24 cellular contexts compared by ENCODE assay signal in the genomic region with DNA sequence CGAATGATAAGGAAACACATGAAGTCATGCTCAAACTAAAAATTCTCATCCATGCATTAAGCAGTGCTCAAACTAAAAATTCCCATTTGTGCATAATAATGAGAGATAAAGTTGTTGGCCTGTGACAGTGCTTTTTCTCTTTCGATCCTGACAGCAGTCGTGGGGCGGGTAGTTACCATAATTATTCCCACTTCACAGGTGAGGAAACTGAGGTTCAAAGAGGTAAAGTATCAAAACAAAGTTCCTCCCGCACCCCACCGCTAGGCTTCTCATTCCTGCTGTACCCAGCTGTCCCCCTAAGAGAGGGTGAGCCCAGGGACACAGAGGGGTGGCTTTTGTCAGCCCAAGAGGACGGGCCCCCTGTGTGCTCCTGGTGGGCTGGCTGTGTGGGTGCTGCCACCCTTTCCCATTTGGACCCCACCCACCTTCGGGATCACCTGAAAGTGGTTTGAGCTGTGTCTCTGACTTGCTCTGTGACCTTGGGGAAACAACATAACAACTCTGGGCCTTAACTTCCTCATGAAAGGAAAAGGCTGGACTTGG.
"Had no signal": no experiment of that assay in that cellular context is flagged by ENCODE, and none has a peak within 500 bp of the region (broad histone marks: within the 10 kb centered on the region; RNA-seq: fewer than 3 reads in every experiment).

No MANE protein-coding gene starts in this region.

- H3K9me3 ChIP-seq: ascending aorta, body of pancreas, SJSA1 had no signal

- H3K27ac ChIP-seq: ascending aorta, body of pancreas, SJSA1 had no signal

- DNase-seq: activated CD4-positive, alpha-beta memory T cell treated with anti-CD3 and anti-CD28 coated beads for 36 hours; activated CD4-positive, alpha-beta T cell treated with anti-CD3 and anti-CD28 coated beads for 1 hour; activated CD4-positive, alpha-beta T cell treated with anti-CD3 and anti-CD28 coated beads, Interleukin-2, amount 10 ng/mL, durations not matched to agents 7 days and 5 days; activated naive CD4-positive, alpha-beta T cell; activated naive CD8-positive, alpha-beta T cell treated with anti-CD3 and anti-CD28 coated beads, Interleukin-2, amount 50 U/mL, for 24 hours; activated T-cell treated with anti-CD3 and anti-CD28 coated beads, Interleukin-2, amount 50 U/mL, for 72 hours; amniotic stem cell; body of pancreas; central memory CD4-positive, alpha-beta T cell; Karpas-422; MM.1S; NCI-H1105; NCI-H1436; NCI-H1694 treated with DMSO at 0.1 percent for 48 hours; NCI-H2029 treated with DMSO at 0.1 percent for 48 hours; NCI-H345; NCI-H524; PC-3; SHP77; SW 1271 had no signal

- H3K27me3 ChIP-seq: ascending aorta, body of pancreas, SJSA1 had no signal

- H3K4me1 ChIP-seq: ascending aorta, body of pancreas, SJSA1 had no signal

- H3K4me3 ChIP-seq: ascending aorta, body of pancreas, SJSA1 had no signal

- ATAC-seq: activated naive CD4-positive, alpha-beta T cell treated with anti-CD3 and anti-CD28 coated beads, Interleukin-2, amount 50 U/mL, for 72 hours; activated naive CD8-positive, alpha-beta T cell treated with anti-CD3 and anti-CD28 coated beads, Interleukin-2, amount 50 U/mL, for 24 hours; activated T-cell treated with anti-CD3 and anti-CD28 coated beads, Interleukin-2, amount 50 U/mL, for 72 hours; body of pancreas; PC-3; SK-N-SH treated with all-trans-retinoic acid at 6 μM for 48 hours had no signal
